Comparison of ENCODE assay signal across 25 cellular contexts in the genomic region with DNA sequence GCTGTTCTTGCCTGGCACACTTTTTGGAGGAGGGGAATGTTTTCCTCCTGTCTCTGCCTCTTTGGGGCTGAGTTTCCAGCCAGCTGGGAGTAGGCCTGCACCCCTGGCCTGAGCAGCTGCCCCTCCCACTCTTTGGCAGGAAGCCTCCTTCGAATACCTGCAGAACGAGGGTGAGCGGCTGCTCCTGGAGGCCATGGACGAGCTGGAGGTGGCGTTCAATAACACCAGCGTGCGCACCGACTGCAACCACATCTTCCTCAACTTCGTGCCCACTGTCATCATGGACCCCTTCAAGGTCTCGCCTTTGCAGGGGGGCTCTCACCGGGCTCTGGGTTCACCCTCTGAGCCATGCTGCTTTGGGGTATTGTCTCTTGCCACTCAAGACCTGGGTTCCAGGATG.
"Had no signal": no experiment of that assay in that cellular context is flagged by ENCODE, and none has a peak within 500 bp of the region (broad histone marks: within the 10 kb centered on the region; RNA-seq: fewer than 3 reads in every experiment).

No MANE protein-coding gene starts in this region.

- H3K36me3 ChIP-seq: colonic mucosa had no signal

- H3K4me3 ChIP-seq: adrenal gland, body of pancreas, colonic mucosa, esophagus squamous epithelium, gastroesophageal sphincter had no signal

- ATAC-seq: activated T-cell treated with anti-CD3 and anti-CD28 coated beads, Interleukin-2, amount 50 U/mL, for 4 hours; body of pancreas; gastroesophageal sphincter had no signal

- H3K27me3 Mint-ChIP-seq: activated CD4-positive, alpha-beta memory T cell treated with anti-CD3 and anti-CD28 coated beads, Interleukin-2, amount 10 ng/mL, durations not matched to agents 7 days and 5 days; activated CD4-positive, alpha-beta T cell treated with anti-CD3 and anti-CD28 coated beads for 36 hours; activated CD4-positive, alpha-beta T cell treated with anti-CD3 and anti-CD28 coated beads, Interleukin-2, amount 10 ng/mL, durations not matched to agents 24 days and 14 days; activated naive CD4-positive, alpha-beta T cell treated with anti-CD3 and anti-CD28 coated beads, Interleukin-2, amount 50 U/mL, for 24 hours; activated naive CD8-positive, alpha-beta T cell treated with anti-CD3 and anti-CD28 coated beads for 36 hours; activated naive CD8-positive, alpha-beta T cell treated with anti-CD3 and anti-CD28 coated beads, Interleukin-2, amount 50 U/mL, for 24 hours; activated T-helper 17 cell treated with anti-CD3 and anti-CD28 coated beads, Interleukin-2, amount 50 U/mL, for 72 hours had no signal

- H3K27ac ChIP-seq: body of pancreas, colonic mucosa, epithelial cell of prostate, esophagus squamous epithelium, gastroesophageal sphincter had no signal

- H3K9me3 ChIP-seq: adrenal gland, body of pancreas, colonic mucosa, esophagus squamous epithelium, gastroesophageal sphincter had no signal

- H3K27ac Mint-ChIP-seq: activated CD4-positive, alpha-beta memory T cell treated with anti-CD3 and anti-CD28 coated beads, Interleukin-2, amount 10 ng/mL, durations not matched to agents 7 days and 5 days; activated CD4-positive, alpha-beta T cell treated with anti-CD3 and anti-CD28 coated beads for 36 hours; activated CD4-positive, alpha-beta T cell treated with anti-CD3 and anti-CD28 coated beads, Interleukin-2, amount 10 ng/mL, durations not matched to agents 24 days and 14 days; activated naive CD4-positive, alpha-beta T cell treated with anti-CD3 and anti-CD28 coated beads for 36 hours; activated naive CD4-positive, alpha-beta T cell treated with anti-CD3 and anti-CD28 coated beads, Interleukin-2, amount 50 U/mL, for 24 hours; activated naive CD8-positive, alpha-beta T cell treated with anti-CD3 and anti-CD28 coated beads for 36 hours; activated naive CD8-positive, alpha-beta T cell treated with anti-CD3 and anti-CD28 coated beads, Interleukin-2, amount 50 U/mL, for 24 hours had no signal

- DNase-seq: activated CD4-positive, alpha-beta memory T cell treated with anti-CD3 and anti-CD28 coated beads, Interleukin-2, amount 10 ng/mL, durations not matched to agents 7 days and 5 days; activated CD4-positive, alpha-beta T cell treated with anti-CD3 and anti-CD28 coated beads, Interleukin-2, amount 10 ng/mL, durations not matched to agents 24 days and 14 days; activated CD4-positive, alpha-beta T cell treated with anti-CD3 and anti-CD28 coated beads, Interleukin-2, amount 50 U/mL, for 4 hours; activated CD4-positive, CD25-positive, alpha-beta regulatory T cell; activated CD4-positive, CD25-positive, alpha-beta regulatory T cell treated with anti-CD3 and anti-CD28 coated beads, Interleukin-2, amount 50 U/mL, for 72 hours; activated effector memory CD4-positive, alpha-beta T cell treated with anti-CD3 and anti-CD28 coated beads, Interleukin-2, amount 50 U/mL, for 16 hours; activated naive CD4-positive, alpha-beta T cell treated with anti-CD3 and anti-CD28 coated beads for 36 hours; activated naive CD8-positive, alpha-beta T cell treated with anti-CD3 and anti-CD28 coated beads, Interleukin-2, amount 50 U/mL, for 24 hours; activated T-cell treated with anti-CD3 and anti-CD28 coated beads, Interleukin-2, amount 50 U/mL, for 4 hours; adrenal gland; amygdala; aorta; body of pancreas; central memory CD4-positive, alpha-beta T cell; cerebellar nuclear complex; colonic mucosa; effector CD8-positive, alpha-beta T cell; esophagus squamous epithelium; foreskin melanocyte had no signal

- H3K4me1 Mint-ChIP-seq: activated CD4-positive, alpha-beta memory T cell treated with anti-CD3 and anti-CD28 coated beads, Interleukin-2, amount 10 ng/mL, durations not matched to agents 7 days and 5 days; activated naive CD4-positive, alpha-beta T cell treated with anti-CD3 and anti-CD28 coated beads, Interleukin-2, amount 50 U/mL, for 24 hours; activated T-helper 17 cell treated with anti-CD3 and anti-CD28 coated beads, Interleukin-2, amount 50 U/mL, for 72 hours had no signal

- H3K9me3 Mint-ChIP-seq: activated CD4-positive, alpha-beta memory T cell treated with anti-CD3 and anti-CD28 coated beads, Interleukin-2, amount 10 ng/mL, durations not matched to agents 7 days and 5 days; activated CD4-positive, alpha-beta T cell treated with anti-CD3 and anti-CD28 coated beads, Interleukin-2, amount 10 ng/mL, durations not matched to agents 24 days and 14 days; activated naive CD4-positive, alpha-beta T cell treated with anti-CD3 and anti-CD28 coated beads for 36 hours; activated naive CD4-positive, alpha-beta T cell treated with anti-CD3 and anti-CD28 coated beads, Interleukin-2, amount 50 U/mL, for 24 hours; activated naive CD8-positive, alpha-beta T cell treated with anti-CD3 and anti-CD28 coated beads for 36 hours; activated naive CD8-positive, alpha-beta T cell treated with anti-CD3 and anti-CD28 coated beads, Interleukin-2, amount 50 U/mL, for 24 hours; activated T-cell treated with anti-CD3 and anti-CD28 coated beads, Interleukin-2, amount 50 U/mL, for 4 hours; activated T-helper 17 cell treated with anti-CD3 and anti-CD28 coated beads, Interleukin-2, amount 50 U/mL, for 72 hours had no signal

- H3K27me3 ChIP-seq: adrenal gland, body of pancreas, colonic mucosa, esophagus squamous epithelium, gastroesophageal sphincter had no signal

- H3K4me3 Mint-ChIP-seq: activated CD4-positive, alpha-beta memory T cell treated with anti-CD3 and anti-CD28 coated beads, Interleukin-2, amount 10 ng/mL, durations not matched to agents 7 days and 5 days; activated CD4-positive, alpha-beta T cell treated with anti-CD3 and anti-CD28 coated beads for 36 hours; activated CD4-positive, alpha-beta T cell treated with anti-CD3 and anti-CD28 coated beads, Interleukin-2, amount 10 ng/mL, durations not matched to agents 24 days and 14 days; activated naive CD4-positive, alpha-beta T cell treated with anti-CD3 and anti-CD28 coated beads for 36 hours; activated naive CD4-positive, alpha-beta T cell treated with anti-CD3 and anti-CD28 coated beads, Interleukin-2, amount 50 U/mL, for 24 hours; activated naive CD8-positive, alpha-beta T cell treated with anti-CD3 and anti-CD28 coated beads for 36 hours; activated naive CD8-positive, alpha-beta T cell treated with anti-CD3 and anti-CD28 coated beads, Interleukin-2, amount 50 U/mL, for 24 hours; activated T-cell treated with anti-CD3 and anti-CD28 coated beads, Interleukin-2, amount 50 U/mL, for 4 hours; activated T-helper 17 cell treated with anti-CD3 and anti-CD28 coated beads, Interleukin-2, amount 50 U/mL, for 72 hours had no signal

- H3K4me1 ChIP-seq: body of pancreas, colonic mucosa, esophagus squamous epithelium, gastroesophageal sphincter had no signal
